In genomic region chr3:48299746-48300361, GRCh38 we compare ENCODE assay signal across 9 cellular contexts. TPM values are rescaled to one million over a fixed set of nuclear protein-coding genes. Genes with fewer than 3 reads are reported as not detected.
DNase-seq lines count a peak whose midpoint lies in the region; ATAC-seq and TF ChIP-seq lines count a peak whose summit lies in the region.
"Had no signal": no experiment of that assay in that cellular context is flagged by ENCODE, and none has a peak within 500 bp of the region (broad histone marks: within the 10 kb centered on the region; RNA-seq: fewer than 3 reads in every experiment).

No MANE protein-coding gene starts in this region.

- no peaks in the 10 kb centered on the region for H3K27me3 ChIP-seq in HUES6 (ENCODE audit: control insufficient read depth, insufficient read depth, low read length)

- peak overlapping the region; percentile 88 to 97 (median 92) for H3K4me3 Mint-ChIP-seq in brain
- H3K4me3 Mint-ChIP-seq in naive thymus-derived CD8-positive, alpha-beta T cell, result peak overlapping the region; percentile 87 to 97 (median 92)

- peaks cover 4% of the 10 kb centered on the region; the same call in 1 of the 2 replicates for H3K4me1 ChIP-seq in HUES6 (ENCODE audit: control insufficient read depth, insufficient read depth, low read length)

- no peak for DNase-seq in naive thymus-derived CD8-positive, alpha-beta T cell
- no peak for DNase-seq in NCI-H2107 treated with DMSO at 0.1 percent for 48 hours (lab: John Stamatoyannopoulos, UW; ENCODE audit: unreplicated experiment)
- no peak for DNase-seq in 8988T
- DNase-seq: left colon had no signal

- no peak for ATAC-seq in naive thymus-derived CD8-positive, alpha-beta T cell
- ATAC-seq in GM18858 (IDR thresholded peaks at IDR 0.05; ENCODE audit: unreplicated experiment), result no peak
- ATAC-seq in GM19463 (IDR thresholded peaks at IDR 0.05; ENCODE audit: unreplicated experiment), result no peak
- ATAC-seq: left colon had no signal

- H3K4me1 Mint-ChIP-seq in brain, result peaks cover 35% of the 10 kb centered on the region
- peaks cover 27 to 50% (median 43%) of the 10 kb centered on the region in 4 donors for H3K4me1 Mint-ChIP-seq in naive thymus-derived CD8-positive, alpha-beta T cell

- H3K36me3 Mint-ChIP-seq in brain, result peaks cover 34% of the 10 kb centered on the region
- peaks cover 3 to 34% (median 18%) of the 10 kb centered on the region in 3 donors for H3K36me3 Mint-ChIP-seq in naive thymus-derived CD8-positive, alpha-beta T cell

- H3K4me3 ChIP-seq in HUES6 (ENCODE audit: low read depth, low read length), result peak overlapping the region; percentile 90; the same call in 1 of the 2 replicates

- H3K9ac ChIP-seq in HUES6 (ENCODE audit: low read length), result peak overlapping the region; percentile 95

- peaks cover 5% of the 10 kb centered on the region for H3K27me3 Mint-ChIP-seq in brain
- H3K27me3 Mint-ChIP-seq in naive thymus-derived CD8-positive, alpha-beta T cell, result no peaks in the 10 kb centered on the region

- TF ChIP-seq CTCF in C4-2B (conservative IDR thresholded peaks at IDR 0.05) (no peak), brain (conservative IDR thresholded peaks at IDR 0.05) (no peak)

- H3K27ac ChIP-seq in C4-2B, result peak overlapping the region; percentile 93
- no peak overlapping the region for H3K27ac ChIP-seq in HUES6 (ENCODE audit: low read depth, low read length)

- H3K9me3 ChIP-seq in HUES6 (ENCODE audit: control insufficient read depth, insufficient read depth, low read depth, low read length), result no peaks in the 10 kb centered on the region

- peaks cover 29% of the 10 kb centered on the region for H3K36me3 ChIP-seq in HUES6 (ENCODE audit: control insufficient read depth, insufficient read depth, low read length)

- H3K9me3 Mint-ChIP-seq in brain, result peaks cover 0 to 6% (median 0%) of the 10 kb centered on the region in 5 experiments
- peaks cover 0 to 7% (median 3%) of the 10 kb centered on the region in 9 donors for H3K9me3 Mint-ChIP-seq in naive thymus-derived CD8-positive, alpha-beta T cell

- peak overlapping the region in 4 of 5 experiments; percentile 34 to 98 (median 89) for H3K27ac Mint-ChIP-seq in brain
- H3K27ac Mint-ChIP-seq in naive thymus-derived CD8-positive, alpha-beta T cell, result peak overlapping the region; percentile 87 to 98 (median 96)

- POLR2A ChIA-PET in naive thymus-derived CD8-positive, alpha-beta T cell (lab: Charles Lee), result interaction anchor here (1.2 to 2.6 kb wide), 4 partner anchors 17 to 217 kb away, joined by 3 to 22 read pairs (median 12); partner anchors contain the start of gene ZNF589

RNA-seq across cellular contexts. Expression of gene NME6, which starts 1.3 kb away (rescaled TPM):
- 9.5 TPM for polyA plus RNA-seq in brain (ENCODE audit: insufficient read depth, low read depth, low replicate concordance)
- 10 to 100 TPM; 34.3 to 40.4 TPM for total RNA-seq in naive thymus-derived CD8-positive, alpha-beta T cell
- 10 to 100 TPM; 47.7 to 50.3 (median 48.6) TPM for polyA plus RNA-seq in naive thymus-derived CD8-positive, alpha-beta T cell

RNA-seq across cellular contexts. Expression of gene SPINK8, which starts 33.6 kb away (rescaled TPM):
- 1.4 TPM for polyA plus RNA-seq in brain (ENCODE audit: insufficient read depth, low read depth, low replicate concordance)
- total RNA-seq in naive thymus-derived CD8-positive, alpha-beta T cell, result not detected
- polyA plus RNA-seq in naive thymus-derived CD8-positive, alpha-beta T cell, result not detected
- total RNA-seq: left colon had no signal

RNA-seq across cellular contexts. Expression of gene ZNF589, which starts 59.0 kb away (rescaled TPM):
- polyA plus RNA-seq in brain (ENCODE audit: insufficient read depth, low read depth, low replicate concordance), result 4.2 TPM
- 10 to 100 TPM; 37.6 to 39.2 TPM for total RNA-seq in naive thymus-derived CD8-positive, alpha-beta T cell
- polyA plus RNA-seq in naive thymus-derived CD8-positive, alpha-beta T cell, result 1 to 10 TPM; 4.7 to 9.7 (median 6.6) TPM
